ENCODE assay signal across 9 cellular contexts in genomic region chr14:29536886-29537511, GRCh38.
DNase-seq lines count a peak whose midpoint lies in the region; ATAC-seq and TF ChIP-seq lines count a peak whose summit lies in the region.
"Had no signal": no experiment of that assay in that cellular context is flagged by ENCODE, and none has a peak within 500 bp of the region (broad histone marks: within the 10 kb centered on the region; RNA-seq: fewer than 3 reads in every experiment).

No MANE protein-coding gene starts in this region.

- no peak for TF ChIP-seq POLR2A in gastrocnemius medialis (IDR thresholded peaks at IDR 0.05)

- H3K4me1 ChIP-seq in MM.1S (ENCODE audit: low read length) (no peaks in the 10 kb centered on the region; the same call in 1 of the 2 replicates), gastrocnemius medialis (no peaks in the 10 kb centered on the region)

- no peak overlapping the region for H3K9ac ChIP-seq in MM.1S (ENCODE audit: low read length)

- in situ Hi-C loops in gastrocnemius medialis (cut with MboI; ENCODE audit: low sequenced_read_pairs in 4 of 4), result loop anchor here in 3 of 4 donors (25.0 kb wide), 2 partner anchors 675 to 775 kb away; partner anchors contain the start of gene FOXG1 (in 2 of the 3)

- no peaks in the 10 kb centered on the region for H3K9me2 ChIP-seq in MM.1S (replicated peaks; ENCODE audit: insufficient read depth, low read length)

- H3K27me3 ChIP-seq in MM.1S (replicated peaks; ENCODE audit: insufficient read depth, low read length) (no peaks in the 10 kb centered on the region), gastrocnemius medialis (no peaks in the 10 kb centered on the region)

- H3K36me3 ChIP-seq in MM.1S (replicated peaks; ENCODE audit: insufficient read depth, low read length), result no peaks in the 10 kb centered on the region
- H3K36me3 ChIP-seq in gastrocnemius medialis, result no peaks in the 10 kb centered on the region

- no peak overlapping the region for H2AFZ ChIP-seq in MM.1S (ENCODE audit: low read length)

- H3K9me3 ChIP-seq in MM.1S (replicated peaks; ENCODE audit: insufficient read depth, low read length), result no peaks in the 10 kb centered on the region
- H3K9me3 ChIP-seq in gastrocnemius medialis, result no peaks in the 10 kb centered on the region

- H3K4me3 ChIP-seq in MM.1S (ENCODE audit: low read length), result no peak overlapping the region
- H3K4me3 ChIP-seq in gastrocnemius medialis, result no peak overlapping the region

- intact Hi-C loops in gastrocnemius medialis (cut with DNase I; ENCODE audit: low total_unique reads), result no loop called here

- no peak for ATAC-seq in gastrocnemius medialis
- ATAC-seq in HG02970 (IDR thresholded peaks at IDR 0.05; ENCODE audit: low FRiP score, unreplicated experiment), result no peak
- no peak for ATAC-seq in GM18861 (IDR thresholded peaks at IDR 0.05; ENCODE audit: unreplicated experiment)

- TF ChIP-seq CTCF in MM.1S (IDR thresholded peaks at IDR 0.05; ENCODE audit: low read length) (peak; percentile 14; the same call in 1 of the 2 replicates), gastrocnemius medialis (IDR thresholded peaks at IDR 0.05 in 4 of 5, conservative IDR thresholded peaks at IDR 0.05 in 1 of 5) (peak in 1 of 5 experiments; percentile 5)

- H3K79me2 ChIP-seq in MM.1S (ENCODE audit: low read length), result no peaks in the 10 kb centered on the region

- no peak overlapping the region for H3K27ac ChIP-seq in MM.1S (ENCODE audit: low read length)
- no peak overlapping the region for H3K27ac ChIP-seq in gastrocnemius medialis

- peaks cover 8% of the 10 kb centered on the region; the same call in 1 of the 2 replicates for H3F3A ChIP-seq in MM.1S (ENCODE audit: insufficient read depth, low read length)

- DNase-seq in DMS53 treated with DMSO at 0.1 percent for 48 hours (lab: John Stamatoyannopoulos, UW; ENCODE audit: unreplicated experiment) (peak; percentile 5), MM.1S (peak; percentile 20), astrocyte of the hippocampus (ENCODE audit: low read depth, low spot score) (peak; percentile 55), medulla oblongata (ENCODE audit: extremely low spot score) (peak; percentile 8), gastrocnemius medialis (no peak)
- no peak for DNase-seq in stimulated activated CD4-positive, alpha-beta T cell treated with anti-CD3 and anti-CD28 coated beads, Interleukin-15, amount 100 ng/mL, for 24 hours
- DNase-seq: aorta had no signal

- no peaks in the 10 kb centered on the region for H4K20me1 ChIP-seq in MM.1S (ENCODE audit: insufficient read depth, low read length)

- H3K4me2 ChIP-seq in MM.1S (ENCODE audit: low read depth, low read length), result no peak overlapping the region

Comparison
In these comparisons a context has a peak if more than half of its experiments do, and no peak if none do; other contexts are left out.
1. DNase-seq: peak in DMS53 treated with DMSO at 0.1 percent for 48 hours (single experiment), MM.1S (single experiment), astrocyte of the hippocampus (single experiment) and medulla oblongata (single experiment); none in gastrocnemius medialis (0 of 2) and stimulated activated CD4-positive, alpha-beta T cell treated with anti-CD3 and anti-CD28 coated beads, Interleukin-15, amount 100 ng/mL, for 24 hours (single experiment).